In genomic region chr2:19653336-19653908, GRCh38 we compare ENCODE assay signal across 16 cellular contexts.
DNase-seq lines count a peak whose midpoint lies in the region; ATAC-seq and TF ChIP-seq lines count a peak whose summit lies in the region.
"Had no signal": no experiment of that assay in that cellular context is flagged by ENCODE, and none has a peak within 500 bp of the region (broad histone marks: within the 10 kb centered on the region; RNA-seq: fewer than 3 reads in every experiment).

No MANE protein-coding gene starts in this region.

- no peak overlapping the region for H3K27ac ChIP-seq in right cardiac atrium (ENCODE audit: low read length)
- H3K27ac ChIP-seq in right atrium auricular region = peak overlapping the region in 1 of 2 donors; percentile 69
- no peak overlapping the region for H3K27ac ChIP-seq in coronary artery
- H3K27ac ChIP-seq in lower lobe of right lung = no peak overlapping the region
- H3K27ac ChIP-seq: BLaER1 had no signal

- no peak overlapping the region for H3K4me3 ChIP-seq in right cardiac atrium (ENCODE audit: low read length)
- H3K4me3 ChIP-seq in right atrium auricular region = no peak overlapping the region
- no peak overlapping the region for H3K4me3 ChIP-seq in coronary artery
- no peak overlapping the region for H3K4me3 ChIP-seq in lower lobe of right lung
- H3K4me3 ChIP-seq: BLaER1, GM23338 had no signal

- intact Hi-C loops in right cardiac atrium (cut with DNase I) = loop anchor here in 1 of 4 donors (10.0 kb wide), 1 partner anchor 289 kb away; no protein-coding TSS in a partner anchor
- intact Hi-C loops in lower lobe of right lung (cut with DNase I) = no loop called here

- DNase-seq in right cardiac atrium (peak in 2 of 3 donors; percentile 62 to 72), right atrium auricular region (ENCODE audit: low spot score) (no peak), coronary artery (ENCODE audit: low spot score) (peak; percentile 47), myocyte (ENCODE audit: low read depth) (peak; percentile 89), amygdala (lab: John Stamatoyannopoulos, UW) (no peak), lower lobe of right lung (no peak)
- DNase-seq: 8988T; AML-193; Caco-2; CD8-positive, alpha-beta memory T cell; DND-41; GDM1; H9 had no signal

- ATAC-seq in right cardiac atrium (peak; percentile 49 to 85), HG02840 (IDR thresholded peaks at IDR 0.05; ENCODE audit: low FRiP score, unreplicated experiment) (no peak), lower lobe of right lung (no peak)
- ATAC-seq: GM23338 had no signal

- H3K27me3 ChIP-seq in right cardiac atrium (ENCODE audit: control insufficient read depth, insufficient read depth) (no peaks in the 10 kb centered on the region), right atrium auricular region (no peaks in the 10 kb centered on the region), lower lobe of right lung (ENCODE audit: low read depth) (no peaks in the 10 kb centered on the region)
- H3K27me3 ChIP-seq: BLaER1 had no signal

- TF ChIP-seq CTCF in right atrium auricular region (IDR thresholded peaks at IDR 0.05) (no peak), coronary artery (IDR thresholded peaks at IDR 0.05) (no peak), lower lobe of right lung (IDR thresholded peaks at IDR 0.05) (no peak)

- peaks cover 4% of the 10 kb centered on the region for H3K4me1 ChIP-seq in right cardiac atrium (ENCODE audit: control insufficient read depth, insufficient read depth, low read length)
- peaks cover 0 to 28% of the 10 kb centered on the region in 2 donors for H3K4me1 ChIP-seq in right atrium auricular region
- no peaks in the 10 kb centered on the region for H3K4me1 ChIP-seq in lower lobe of right lung
- H3K4me1 ChIP-seq: BLaER1, Caco-2 had no signal

- no peaks in the 10 kb centered on the region for H3K9me3 ChIP-seq in right cardiac atrium (ENCODE audit: control insufficient read depth, low read length)
- no peaks in the 10 kb centered on the region for H3K9me3 ChIP-seq in right atrium auricular region
- H3K9me3 ChIP-seq in lower lobe of right lung = no peaks in the 10 kb centered on the region
- H3K9me3 ChIP-seq: BLaER1, Caco-2 had no signal

- no peaks in the 10 kb centered on the region for H3K36me3 ChIP-seq in right atrium auricular region
- H3K36me3 ChIP-seq in lower lobe of right lung = no peaks in the 10 kb centered on the region
- H3K36me3 ChIP-seq: BLaER1 had no signal

- 77% methylated on average over 14 of the region's 14 CpGs for WGBS in right cardiac atrium

Comparison
In these comparisons a context has a peak if more than half of its experiments do, and no peak if none do; other contexts are left out.
1. DNase-seq: peak in right cardiac atrium (2 of 3), coronary artery (single experiment) and myocyte (single experiment); none in right atrium auricular region (single experiment), amygdala (0 of 56) and lower lobe of right lung (single experiment).
2. ATAC-seq: peak in right cardiac atrium (2 of 2); none in HG02840 (single experiment) and lower lobe of right lung (0 of 2).